ENCODE assay signal across 11 cellular contexts in the genomic region with DNA sequence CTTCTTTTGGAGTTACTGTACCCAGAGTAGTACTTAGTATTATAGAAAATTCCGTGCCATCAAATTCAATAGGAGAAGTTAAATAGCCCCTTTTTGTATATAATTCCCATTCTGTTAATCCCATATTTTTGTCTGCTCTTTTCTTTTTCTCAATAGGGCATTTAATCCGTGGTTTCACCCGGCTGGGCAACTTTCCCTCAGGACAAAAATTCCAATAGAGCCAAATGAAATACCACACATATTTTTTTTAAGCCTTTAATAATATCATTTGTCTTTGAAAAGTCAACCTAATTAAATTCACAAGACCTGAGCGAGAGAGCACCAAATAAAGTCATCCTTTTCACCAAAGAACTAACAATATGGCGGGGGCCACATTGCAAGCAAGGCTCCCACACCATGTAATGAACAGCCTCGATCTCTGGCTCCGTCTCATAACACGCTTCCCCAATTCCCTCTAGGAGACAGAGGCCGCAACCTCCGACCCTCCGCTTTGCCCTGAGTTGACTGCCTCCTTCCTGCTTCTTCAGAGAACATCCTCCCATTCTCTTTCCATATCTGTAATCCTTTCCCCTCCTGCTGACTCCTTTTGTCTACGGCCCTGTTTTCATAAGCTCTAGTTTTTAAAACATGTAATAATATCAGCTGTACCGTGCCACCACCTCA. TPM values are rescaled to one million over a fixed set of nuclear protein-coding genes. Genes with fewer than 3 reads are reported as not detected.
DNase-seq lines count a peak whose midpoint lies in the region; ATAC-seq and TF ChIP-seq lines count a peak whose summit lies in the region.
"Had no signal": no experiment of that assay in that cellular context is flagged by ENCODE, and none has a peak within 500 bp of the region (broad histone marks: within the 10 kb centered on the region; RNA-seq: fewer than 3 reads in every experiment).

No MANE protein-coding gene starts in this region.

- H3K4me3 ChIP-seq in heart left ventricle: no peak overlapping the region
- H3K4me3 ChIP-seq in mesendoderm (ENCODE audit: low read length): no peak overlapping the region
- H3K4me3 ChIP-seq in smooth muscle cell: no peak overlapping the region
- H3K4me3 ChIP-seq: A549 had no signal

- H2BK120ac ChIP-seq in mesendoderm (ENCODE audit: low read depth, low read length): no peak overlapping the region

- no peak overlapping the region for H3K4ac ChIP-seq in mesendoderm (ENCODE audit: low read depth, low read length)

- intact Hi-C loops in heart left ventricle (cut with DNase I): no loop called here
- intact Hi-C loops in cardiac septum (cut with DNase I): no loop called here

- no peak overlapping the region for H3K23ac ChIP-seq in mesendoderm (ENCODE audit: low read length)

- H2AFZ ChIP-seq in smooth muscle cell (ENCODE audit: low read depth): no peak overlapping the region

- peaks cover 9% of the 10 kb centered on the region for H4K20me1 ChIP-seq in smooth muscle cell (ENCODE audit: low read depth)

- no peak overlapping the region for H2BK5ac ChIP-seq in mesendoderm (ENCODE audit: low read length)

- no peak overlapping the region for H3K56ac ChIP-seq in mesendoderm (ENCODE audit: low read length)

- H4K8ac ChIP-seq in mesendoderm (ENCODE audit: low read depth, low read length): no peak overlapping the region

- no peak overlapping the region for H2BK15ac ChIP-seq in mesendoderm (replicated peaks; ENCODE audit: low read depth)

- no peak overlapping the region for H2AK5ac ChIP-seq in mesendoderm (ENCODE audit: low read length)

- H3K79me2 ChIP-seq in mesendoderm (ENCODE audit: control insufficient read depth, insufficient read depth, low read length) (peaks cover 6% of the 10 kb centered on the region), smooth muscle cell (ENCODE audit: low read depth) (no peaks in the 10 kb centered on the region)

- ATAC-seq in heart left ventricle: peak in 1 of 4 donors; percentile 31
- ATAC-seq in GM19397 (IDR thresholded peaks at IDR 0.05; ENCODE audit: unreplicated experiment): no peak
- no peak for ATAC-seq in GM21825 (IDR thresholded peaks at IDR 0.05; ENCODE audit: unreplicated experiment)
- no peak for ATAC-seq in HG03378 (IDR thresholded peaks at IDR 0.05; ENCODE audit: unreplicated experiment)
- ATAC-seq: A549; activated CD4-positive, CD25-positive, alpha-beta regulatory T cell treated with anti-CD3 and anti-CD28 coated beads, Interleukin-2, amount 50 U/mL, for 24 hours had no signal

- H3K4me1 ChIP-seq in heart left ventricle: peaks cover 0 to 46% (median 13%) of the 10 kb centered on the region in 12 donors
- H3K4me1 ChIP-seq in mesendoderm (ENCODE audit: control insufficient read depth, low read depth, low read length): peaks cover 7% of the 10 kb centered on the region
- peaks cover 27% of the 10 kb centered on the region for H3K4me1 ChIP-seq in smooth muscle cell (ENCODE audit: low read depth)
- H3K4me1 ChIP-seq: A549 had no signal

- no peak overlapping the region for H3K18ac ChIP-seq in mesendoderm (ENCODE audit: low read length)

- H3K27me3 ChIP-seq in heart left ventricle: no peaks in the 10 kb centered on the region
- no peaks in the 10 kb centered on the region for H3K27me3 ChIP-seq in mesendoderm (ENCODE audit: insufficient read depth, low read length, poor library complexity)
- no peaks in the 10 kb centered on the region for H3K27me3 ChIP-seq in smooth muscle cell (ENCODE audit: low read depth)

- DNase-seq in heart left ventricle (no peak), cardiac septum (ENCODE audit: low spot score) (no peak), ecto neural progenitor cell (ENCODE audit: low spot score) (peak; percentile 68), mesendoderm (peak; percentile 81), smooth muscle cell (lab: John Stamatoyannopoulos, UW; ENCODE audit: unreplicated experiment) (no peak)
- DNase-seq: stimulated activated CD8-positive, alpha-beta memory T cell treated with anti-CD3 and anti-CD28 coated beads, Interleukin-4, amount 100 ng/mL, for 48 hours had no signal

- H3K27ac ChIP-seq in heart left ventricle: peak overlapping the region in 9 of 12 donors; percentile 10 to 56 (median 35)
- H3K27ac ChIP-seq in mesendoderm (ENCODE audit: low read depth, low read length): peak overlapping the region; percentile 37
- no peak overlapping the region for H3K27ac ChIP-seq in smooth muscle cell (ENCODE audit: low read depth)
- H3K27ac ChIP-seq: A549 had no signal

- no peak for TF ChIP-seq POLR2A in heart left ventricle (IDR thresholded peaks at IDR 0.05)

- H3K36me3 ChIP-seq in heart left ventricle: no peaks in the 10 kb centered on the region
- no peaks in the 10 kb centered on the region for H3K36me3 ChIP-seq in mesendoderm (ENCODE audit: control insufficient read depth, insufficient read depth, low read length)
- no peaks in the 10 kb centered on the region for H3K36me3 ChIP-seq in smooth muscle cell (ENCODE audit: low read depth)

- H3K9me3 ChIP-seq in heart left ventricle: no peaks in the 10 kb centered on the region
- no peaks in the 10 kb centered on the region for H3K9me3 ChIP-seq in smooth muscle cell (replicated peaks; ENCODE audit: low read depth)
- H3K9me3 ChIP-seq: A549 had no signal

- H3K9ac ChIP-seq in mesendoderm (ENCODE audit: low read length): no peak overlapping the region
- H3K9ac ChIP-seq in smooth muscle cell (ENCODE audit: low read depth): no peak overlapping the region

- H3K79me1 ChIP-seq in mesendoderm (ENCODE audit: low read length): no peaks in the 10 kb centered on the region

- no peak overlapping the region for H4K5ac ChIP-seq in mesendoderm (ENCODE audit: low read length)

- H3K4me2 ChIP-seq in mesendoderm (ENCODE audit: low read length) (no peak overlapping the region), smooth muscle cell (peak overlapping the region; percentile 7)
- H3K4me2 ChIP-seq: A549 had no signal

- H3F3A ChIP-seq in smooth muscle cell (ENCODE audit: low read depth): peaks cover 4% of the 10 kb centered on the region

- no peak for TF ChIP-seq CTCF in heart left ventricle (IDR thresholded peaks at IDR 0.05)
- no peak for TF ChIP-seq CTCF in smooth muscle cell (IDR thresholded peaks at IDR 0.05; ENCODE audit: borderline replicate concordance, insufficient read depth, poor library complexity, severe bottlenecking)

- WGBS in heart left ventricle, 4 donors: 74 to 76% (median 76%) methylated on average over 13 of the region's 13 CpGs
- no CpG with 5 or more reads among the region's 13 CpGs for WGBS in mesendoderm (ENCODE audit: extremely low coverage, insufficient coverage, low lambda C conversion rate)
- WGBS in smooth muscle cell (ENCODE audit: low lambda C conversion rate): 77% methylated on average over 13 of the region's 13 CpGs

RNA-seq across cellular contexts. Expression of gene NHSL1, which starts 13.6 kb away (rescaled TPM):
- total RNA-seq in heart left ventricle (100 to 1,000 TPM in 1 of 9 donors, 10 to 100 TPM in 8; 35.6 to 103 (median 51.7) TPM), cardiac septum (88.2 TPM), smooth muscle cell (6.6 and 9.0 TPM in 2 replicates)
- polyA plus RNA-seq in heart left ventricle (10 to 100 TPM; 13.9 to 17.3 TPM), smooth muscle cell (7.2 and 13.3 TPM in 2 replicates)
- polyA plus RNA-seq in mesendoderm (2013, experiment 1 of 2): 23.1 TPM
- 23.1 TPM for polyA plus RNA-seq in mesendoderm (2013, experiment 2 of 2)

Comparison
In these comparisons a context has a peak if more than half of its experiments do, and no peak if none do; other contexts are left out.
1. DNase-seq: peak in ecto neural progenitor cell (single experiment) and mesendoderm (single experiment); none in heart left ventricle (0 of 5), cardiac septum (single experiment) and smooth muscle cell (single experiment).